27 cellular contexts compared by ENCODE assay signal in genomic region chr13:22262328-22262920, GRCh38.
"Had no signal": no experiment of that assay in that cellular context is flagged by ENCODE, and none has a peak within 500 bp of the region (broad histone marks: within the 10 kb centered on the region; RNA-seq: fewer than 3 reads in every experiment).

No MANE protein-coding gene starts in this region.

- H3K4me3 Mint-ChIP-seq: activated B cell treated with CpG ODN at 0.5 μM for 24 hours; activated CD4-positive, alpha-beta T cell treated with anti-CD3 and anti-CD28 coated beads, Interleukin-2, amount 10 ng/mL, durations not matched to agents 24 days and 14 days; activated CD8-positive, alpha-beta memory T cell treated with anti-CD3 and anti-CD28 coated beads, Interleukin-2, amount 10 ng/mL, durations not matched to agents 7 days and 5 days; activated naive CD4-positive, alpha-beta T cell treated with anti-CD3 and anti-CD28 coated beads, Interleukin-2, amount 50 U/mL, for 24 hours; activated T-cell treated with anti-CD3 and anti-CD28 coated beads, Interleukin-2, amount 50 U/mL, for 24 hours; activated T-helper 1 cell treated with anti-CD3 and anti-CD28 coated beads, Interleukin-12 subunit alpha, Interleukin-12 subunit beta, Interleukin-2, Interleukin-4 antibody, amounts not matched to agents 30 ng/mL and 10 ng/mL and 1 ng/mL, durations not matched to agents 14 hours and 24 hours and 36 hours; central memory CD8-positive, alpha-beta T cell; T-cell had no signal

- H3K27me3 Mint-ChIP-seq: activated B cell treated with CpG ODN at 0.5 μM for 24 hours; activated CD4-positive, alpha-beta T cell treated with anti-CD3 and anti-CD28 coated beads, Interleukin-2, amount 10 ng/mL, durations not matched to agents 24 days and 14 days; activated CD8-positive, alpha-beta memory T cell treated with anti-CD3 and anti-CD28 coated beads, Interleukin-2, amount 10 ng/mL, durations not matched to agents 7 days and 5 days; activated naive CD4-positive, alpha-beta T cell treated with anti-CD3 and anti-CD28 coated beads, Interleukin-2, amount 50 U/mL, for 24 hours; activated T-cell treated with anti-CD3 and anti-CD28 coated beads, Interleukin-2, amount 50 U/mL, for 24 hours; central memory CD8-positive, alpha-beta T cell; T-cell had no signal

- DNase-seq: activated B cell treated with CpG ODN at 0.5 μM for 24 hours; activated CD4-positive, alpha-beta T cell treated with anti-CD3 and anti-CD28 coated beads for 1 hour; activated CD4-positive, alpha-beta T cell treated with anti-CD3 and anti-CD28 coated beads, Interleukin-2, amount 10 ng/mL, durations not matched to agents 24 days and 14 days; activated CD4-positive, alpha-beta T cell treated with anti-CD3 and anti-CD28 coated beads, Interleukin-2, amount 50 U/mL, for 48 hours; activated CD8-positive, alpha-beta memory T cell treated with anti-CD3 and anti-CD28 coated beads, Interleukin-2, amount 10 ng/mL, durations not matched to agents 7 days and 5 days; activated effector memory CD4-positive, alpha-beta T cell treated with Interleukin-2 at 50 U/mL for 16 hours; activated naive CD4-positive, alpha-beta T cell; activated T-cell treated with anti-CD3 and anti-CD28 coated beads, Interleukin-2, amount 50 U/mL, for 24 hours; body of pancreas; MM.1S; NCI-H1105; NCI-H1436; NCI-H1694 treated with DMSO at 0.1 percent for 48 hours; NCI-H2029 treated with DMSO at 0.1 percent for 48 hours; NCI-H524 treated with DMSO at 0.1 percent for 48 hours; NCI-H748 treated with DMSO at 0.1 percent for 48 hours; NK-92 treated with Interleukin-12 subunit alpha and Interleukin-12 subunit beta, amount 100 ng/mL, for 24 hours; OCI-M1; RPMI8226; T-cell; T-helper 2 cell; T1000 had no signal

- ATAC-seq: activated CD8-positive, alpha-beta memory T cell treated with anti-CD3 and anti-CD28 coated beads, Interleukin-2, amount 10 ng/mL, durations not matched to agents 7 days and 5 days; body of pancreas; Panc1; Right ventricle myocardium inferior; T-cell had no signal

- H3K9me3 Mint-ChIP-seq: activated CD4-positive, alpha-beta T cell treated with anti-CD3 and anti-CD28 coated beads, Interleukin-2, amount 10 ng/mL, durations not matched to agents 24 days and 14 days; activated T-cell treated with anti-CD3 and anti-CD28 coated beads, Interleukin-2, amount 50 U/mL, for 24 hours; activated T-helper 1 cell treated with anti-CD3 and anti-CD28 coated beads, Interleukin-12 subunit alpha, Interleukin-12 subunit beta, Interleukin-2, Interleukin-4 antibody, amounts not matched to agents 30 ng/mL and 10 ng/mL and 1 ng/mL, durations not matched to agents 14 hours and 24 hours and 36 hours; central memory CD8-positive, alpha-beta T cell had no signal

- H3K36me3 Mint-ChIP-seq: activated naive CD4-positive, alpha-beta T cell treated with anti-CD3 and anti-CD28 coated beads, Interleukin-2, amount 50 U/mL, for 24 hours; T-cell had no signal

- H3K27ac Mint-ChIP-seq: activated B cell treated with CpG ODN at 0.5 μM for 24 hours; activated CD4-positive, alpha-beta T cell treated with anti-CD3 and anti-CD28 coated beads, Interleukin-2, amount 10 ng/mL, durations not matched to agents 24 days and 14 days; activated CD8-positive, alpha-beta memory T cell treated with anti-CD3 and anti-CD28 coated beads, Interleukin-2, amount 10 ng/mL, durations not matched to agents 7 days and 5 days; activated naive CD4-positive, alpha-beta T cell treated with anti-CD3 and anti-CD28 coated beads, Interleukin-2, amount 50 U/mL, for 24 hours; activated T-cell treated with anti-CD3 and anti-CD28 coated beads, Interleukin-2, amount 50 U/mL, for 24 hours; activated T-helper 1 cell treated with anti-CD3 and anti-CD28 coated beads, Interleukin-12 subunit alpha, Interleukin-12 subunit beta, Interleukin-2, Interleukin-4 antibody, amounts not matched to agents 30 ng/mL and 10 ng/mL and 1 ng/mL, durations not matched to agents 14 hours and 24 hours and 36 hours; T-cell had no signal

- H3K4me1 Mint-ChIP-seq: activated B cell treated with CpG ODN at 0.5 μM for 24 hours; activated CD4-positive, alpha-beta T cell treated with anti-CD3 and anti-CD28 coated beads, Interleukin-2, amount 10 ng/mL, durations not matched to agents 24 days and 14 days; activated CD8-positive, alpha-beta memory T cell treated with anti-CD3 and anti-CD28 coated beads, Interleukin-2, amount 10 ng/mL, durations not matched to agents 7 days and 5 days; activated naive CD4-positive, alpha-beta T cell treated with anti-CD3 and anti-CD28 coated beads, Interleukin-2, amount 50 U/mL, for 24 hours; central memory CD8-positive, alpha-beta T cell; T-cell had no signal
